In the genomic region with DNA sequence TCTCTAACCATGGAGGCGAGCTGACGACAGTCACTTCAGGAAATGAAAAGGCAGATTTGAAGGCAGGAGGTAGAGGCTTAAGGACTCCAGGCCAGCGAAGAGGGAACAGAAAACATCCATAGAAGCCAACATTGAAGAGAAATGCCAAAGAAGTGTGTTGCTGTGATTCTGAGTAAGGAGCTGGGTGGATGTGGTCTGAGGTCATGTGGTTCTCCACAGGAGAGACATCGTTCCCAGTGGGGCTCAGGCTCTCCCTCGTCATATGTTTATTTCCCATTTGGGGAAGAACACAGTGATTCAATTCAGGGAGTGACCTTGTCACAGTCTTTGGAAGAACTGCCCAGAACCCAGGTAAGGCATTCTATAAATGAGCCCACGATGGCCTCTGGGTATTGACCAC, we compare ENCODE assay signal across 25 cellular contexts. TPM values are rescaled to one million over a fixed set of nuclear protein-coding genes. Genes with fewer than 3 reads are reported as not detected.
"Had no signal": no experiment of that assay in that cellular context is flagged by ENCODE, and none has a peak within 500 bp of the region (broad histone marks: within the 10 kb centered on the region; RNA-seq: fewer than 3 reads in every experiment).

No MANE protein-coding gene starts in this region.

- H3K27ac Mint-ChIP-seq: activated CD4-positive, alpha-beta T cell treated with anti-CD3 and anti-CD28 coated beads, Interleukin-2, amount 10 ng/mL, durations not matched to agents 24 days and 14 days; activated CD8-positive, alpha-beta T cell treated with anti-CD3 and anti-CD28 coated beads for 36 hours; activated naive CD8-positive, alpha-beta T cell treated with anti-CD3 and anti-CD28 coated beads for 36 hours; activated T-helper 17 cell treated with anti-CD3 and anti-CD28 coated beads, Interleukin-2, amount 50 U/mL, for 72 hours; brain; progenitor cell of endocrine pancreas; T-cell had no signal

- H3K4me1 Mint-ChIP-seq: activated T-helper 17 cell treated with anti-CD3 and anti-CD28 coated beads, Interleukin-2, amount 50 U/mL, for 72 hours; central memory CD8-positive, alpha-beta T cell; T-cell had no signal

- H3K4me2 ChIP-seq: SK-N-SH had no signal

- ATAC-seq: activated CD8-positive, alpha-beta T cell treated with anti-CD3 and anti-CD28 coated beads for 36 hours; T-cell had no signal

- DNase-seq: activated CD4-positive, alpha-beta T cell treated with anti-CD3 and anti-CD28 coated beads, Interleukin-2, amount 10 ng/mL, durations not matched to agents 24 days and 14 days; activated CD4-positive, CD25-positive, alpha-beta regulatory T cell; activated CD8-positive, alpha-beta T cell treated with anti-CD3 and anti-CD28 coated beads for 36 hours; activated naive CD4-positive, alpha-beta T cell; activated naive CD8-positive, alpha-beta T cell treated with anti-CD3 and anti-CD28 coated beads for 36 hours; activated T-cell treated with anti-CD3 and anti-CD28 coated beads, Interleukin-2, amount 50 U/mL, for 1 hour; amniotic stem cell; effector CD4-positive, alpha-beta T cell; esophagus squamous epithelium; glutamatergic neuron; hippocampal formation; midbrain; occipital lobe; SK-N-SH; stimulated activated CD4-positive, alpha-beta T cell treated with anti-CD3 and anti-CD28 coated beads, Interleukin-2, amount 100 ng/mL, for 24 hours; stimulated activated naive CD8-positive, alpha-beta T cell treated with anti-CD3 and anti-CD28 coated beads, Interleukin-15, Interleukin-2, amounts not matched to agents 100 U/mL and 50 U/mL, for 24 hours; T-cell; upper lobe of left lung had no signal

- H3K36me3 ChIP-seq: esophagus squamous epithelium, upper lobe of left lung had no signal

- H3K4me3 Mint-ChIP-seq: activated CD4-positive, alpha-beta T cell treated with anti-CD3 and anti-CD28 coated beads, Interleukin-2, amount 10 ng/mL, durations not matched to agents 24 days and 14 days; activated CD8-positive, alpha-beta T cell treated with anti-CD3 and anti-CD28 coated beads for 36 hours; activated naive CD8-positive, alpha-beta T cell treated with anti-CD3 and anti-CD28 coated beads for 36 hours; activated T-helper 17 cell treated with anti-CD3 and anti-CD28 coated beads, Interleukin-2, amount 50 U/mL, for 72 hours; brain; central memory CD8-positive, alpha-beta T cell; T-cell had no signal

- H3K9ac ChIP-seq: SK-N-SH had no signal

- H3K27me3 ChIP-seq: upper lobe of left lung had no signal

- H3K4me3 ChIP-seq: coronary artery, esophagus squamous epithelium, lung, upper lobe of left lung had no signal

- H3K9me3 ChIP-seq: esophagus squamous epithelium, SK-N-SH, upper lobe of left lung had no signal

- H3K9me3 Mint-ChIP-seq: activated CD8-positive, alpha-beta T cell treated with anti-CD3 and anti-CD28 coated beads for 36 hours; activated T-helper 17 cell treated with anti-CD3 and anti-CD28 coated beads, Interleukin-2, amount 50 U/mL, for 72 hours; central memory CD8-positive, alpha-beta T cell had no signal

- H3K36me3 Mint-ChIP-seq: activated naive CD8-positive, alpha-beta T cell treated with anti-CD3 and anti-CD28 coated beads for 36 hours; brain; T-cell had no signal

RNA-seq across cellular contexts. Expression of a gene that starts 6.6 kb away (rescaled TPM):
- total RNA-seq: activated T-helper 17 cell treated with anti-CD3 and anti-CD28 coated beads, Interleukin-2, amount 50 U/mL, for 72 hours had no signal
- polyA plus RNA-seq: neural cell had no signal
